1 cellular context compared by ENCODE assay signal in the genomic region with DNA sequence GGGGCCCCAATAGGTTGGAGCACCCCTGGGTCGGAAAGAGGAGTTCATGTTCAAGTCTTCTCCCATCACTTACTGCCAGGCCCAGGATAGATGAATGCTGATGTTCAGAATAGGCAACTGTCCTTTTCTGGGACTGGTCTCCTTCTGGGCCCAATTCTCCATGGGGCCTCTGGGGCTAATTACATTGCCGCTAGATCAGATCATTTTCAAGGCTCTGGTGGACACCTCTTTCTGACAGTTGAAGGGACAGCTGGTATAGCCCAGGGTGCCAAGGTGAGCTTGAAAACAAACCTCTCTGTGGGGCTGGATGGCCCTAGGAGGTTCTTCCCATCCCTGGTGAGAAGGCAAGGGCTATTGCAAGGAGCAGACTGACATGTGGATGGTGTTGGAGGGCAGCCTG.
TF ChIP-seq lines count a peak whose summit lies in the region.

No MANE protein-coding gene starts in this region.

TF ChIP-seq in GM12891, 5 proteins besides CTCF, POLR2A, EP300 and RAD21:
- TF ChIP-seq POU2F2 (IDR thresholded peaks at IDR 0.05; ENCODE audit: low read depth, low read length) (no peak), SPI1 (IDR thresholded peaks at IDR 0.05; ENCODE audit: low read depth, low read length) (no peak), PAX5 (IDR thresholded peaks at IDR 0.05; ENCODE audit: insufficient read depth, low read length, severe bottlenecking) (no peak), POLR2AphosphoS5 (IDR thresholded peaks at IDR 0.05; ENCODE audit: low read depth, low read length) (no peak), TAF1 (IDR thresholded peaks at IDR 0.05; ENCODE audit: low read depth, low read length) (no peak)
